Comparison of ENCODE assay signal across 1 cellular context in the genomic region with DNA sequence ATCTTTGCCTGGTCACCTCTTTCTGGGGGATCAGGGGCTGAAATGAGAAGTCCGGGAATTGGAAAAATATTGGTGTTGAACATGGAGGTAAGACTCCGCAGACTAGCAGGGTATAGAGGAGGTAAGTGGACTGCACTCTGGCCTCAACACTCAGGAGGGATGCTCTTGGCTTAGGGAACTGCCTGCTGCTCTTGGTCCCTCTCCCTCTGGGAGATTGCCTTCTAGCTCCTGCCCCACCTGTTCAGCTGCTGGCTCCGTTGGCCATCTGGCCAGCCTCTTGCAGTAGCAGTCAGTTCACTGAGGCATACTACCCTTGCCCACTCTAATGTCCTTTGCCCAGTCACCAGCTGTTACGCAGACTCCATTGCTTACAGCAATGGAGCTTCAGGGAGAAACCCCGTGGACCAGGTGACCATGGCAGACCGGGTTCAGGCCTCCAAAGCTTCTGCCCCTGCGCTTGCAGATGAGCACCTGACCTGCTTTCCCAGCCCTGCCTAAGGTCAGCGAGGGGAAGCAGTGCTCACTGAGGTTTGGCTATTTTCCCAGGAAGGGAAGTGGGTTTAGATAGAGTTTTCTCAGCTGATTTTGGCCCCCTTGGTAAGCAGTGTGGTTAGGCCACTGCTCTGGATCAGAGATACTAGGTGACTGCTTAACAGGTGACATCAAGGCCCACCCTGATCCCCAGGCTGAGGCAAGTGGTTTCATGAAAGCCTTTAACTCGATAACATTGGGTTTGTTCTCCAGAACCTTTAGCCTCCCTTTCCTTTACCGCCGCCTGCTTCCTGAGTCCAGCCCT.
TF ChIP-seq lines count a peak whose summit lies in the region.

No MANE protein-coding gene starts in this region.

TF ChIP-seq in HEK293, 187 proteins besides CTCF, POLR2A, EP300 and RAD21:
- TF ChIP-seq ZNF16 (tag by site-specific recombination; IDR thresholded peaks at IDR 0.05; ENCODE audit: low read depth) (no peak), ZNF571 (tag by site-specific recombination; IDR thresholded peaks at IDR 0.05) (no peak), ZIC2 (tag by site-specific recombination; IDR thresholded peaks at IDR 0.05) (peak; percentile 0; the same call in 1 of the 2 replicates), ZNF350 (tag by site-specific recombination; IDR thresholded peaks at IDR 0.05) (no peak), ZNF174 (tag by site-specific recombination; IDR thresholded peaks at IDR 0.05) (no peak), ZNF341 (tag by site-specific recombination; IDR thresholded peaks at IDR 0.05; ENCODE audit: low read depth) (0 out of 2 replicates have a peak, but pooled peaks have one; percentile 23)
- TF ChIP-seq, protein P1, sequence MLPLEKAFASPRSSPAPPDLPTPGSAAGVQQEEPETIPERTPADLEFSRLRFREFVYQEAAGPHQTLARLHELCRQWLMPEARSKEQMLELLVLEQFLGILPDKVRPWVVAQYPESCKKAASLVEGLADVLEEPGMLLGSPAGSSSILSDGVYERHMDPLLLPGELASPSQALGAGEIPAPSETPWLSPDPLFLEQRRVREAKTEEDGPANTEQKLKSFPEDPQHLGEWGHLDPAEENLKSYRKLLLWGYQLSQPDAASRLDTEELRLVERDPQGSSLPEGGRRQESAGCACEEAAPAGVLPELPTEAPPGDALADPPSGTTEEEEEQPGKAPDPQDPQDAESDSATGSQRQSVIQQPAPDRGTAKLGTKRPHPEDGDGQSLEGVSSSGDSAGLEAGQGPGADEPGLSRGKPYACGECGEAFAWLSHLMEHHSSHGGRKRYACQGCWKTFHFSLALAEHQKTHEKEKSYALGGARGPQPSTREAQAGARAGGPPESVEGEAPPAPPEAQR (tag by site-specific recombination; IDR thresholded peaks at IDR 0.05): no peak
